In genomic region chr2:147275943-147276342, GRCh38 we compare ENCODE assay signal across 15 cellular contexts.
DNase-seq lines count a peak whose midpoint lies in the region; ATAC-seq and TF ChIP-seq lines count a peak whose summit lies in the region.
"Had no signal": no experiment of that assay in that cellular context is flagged by ENCODE, and none has a peak within 500 bp of the region (broad histone marks: within the 10 kb centered on the region; RNA-seq: fewer than 3 reads in every experiment).

No MANE protein-coding gene starts in this region.

- H3K4me3 ChIP-seq in NT2/D1 (ENCODE audit: insufficient read length, low read depth): no peak overlapping the region
- no peak overlapping the region for H3K4me3 ChIP-seq in gastrocnemius medialis
- H3K4me3 ChIP-seq: BLaER1, body of pancreas, right atrium auricular region had no signal

- ATAC-seq in GM21367 (IDR thresholded peaks at IDR 0.05; ENCODE audit: unreplicated experiment) (no peak), gastrocnemius medialis (no peak)
- ATAC-seq: body of pancreas; SK-N-SH treated with all-trans-retinoic acid at 6 μM for 48 hours; stimulated activated naive CD8-positive, alpha-beta T cell treated with anti-CD3 and anti-CD28 coated beads, Interleukin-15, amount 100 ng/mL, for 72 hours had no signal

- H3K9ac ChIP-seq in NT2/D1 (ENCODE audit: insufficient read length, low read depth): no peak overlapping the region
- H3K9ac ChIP-seq: BLaER1 had no signal

- H3K36me3 ChIP-seq in NT2/D1 (ENCODE audit: insufficient read depth, insufficient read length, low read length) (no peaks in the 10 kb centered on the region), gastrocnemius medialis (no peaks in the 10 kb centered on the region)
- H3K36me3 ChIP-seq: BLaER1, right atrium auricular region had no signal

- no peak for TF ChIP-seq POLR2A in gastrocnemius medialis (IDR thresholded peaks at IDR 0.05)

- H3K9me3 ChIP-seq in NT2/D1 (ENCODE audit: insufficient read depth, low read length) (no peaks in the 10 kb centered on the region), gastrocnemius medialis (no peaks in the 10 kb centered on the region)
- H3K9me3 ChIP-seq: BLaER1, body of pancreas, right atrium auricular region had no signal

- peak; percentile 24 for DNase-seq in ACHN
- no peak for DNase-seq in GM13976 (ENCODE audit: low spot score)
- DNase-seq in NT2/D1 (ENCODE audit: low read depth, low spot score): peak; percentile 6
- DNase-seq in glomerular visceral epithelial cell (ENCODE audit: extremely low spot score): peak; percentile 15
- DNase-seq in gastrocnemius medialis: no peak
- no peak for DNase-seq in GOT3 (lab: John Stamatoyannopoulos, UW)
- DNase-seq in inferior parietal cortex (ENCODE audit: extremely low spot score): no peak
- DNase-seq: activated CD4-positive, CD25-positive, alpha-beta regulatory T cell treated with anti-CD3 and anti-CD28 coated beads, Interleukin-2, amount 50 U/mL, for 72 hours; NCI-H1092 treated with DMSO at 0.1 percent for 48 hours; stimulated activated naive CD8-positive, alpha-beta T cell treated with anti-CD3 and anti-CD28 coated beads, Interleukin-15, amount 100 ng/mL, for 72 hours had no signal

- H3K27me3 ChIP-seq in NT2/D1 (ENCODE audit: insufficient read depth, insufficient read length) (no peaks in the 10 kb centered on the region), gastrocnemius medialis (no peaks in the 10 kb centered on the region)
- H3K27me3 ChIP-seq: BLaER1, body of pancreas, right atrium auricular region had no signal

- TF ChIP-seq CTCF in GM13976 (IDR thresholded peaks at IDR 0.05; ENCODE audit: borderline replicate concordance, control extremely low read depth, extremely low read depth, insufficient read depth, missing control alignments) (peak; percentile 10), gastrocnemius medialis (IDR thresholded peaks at IDR 0.05 in 4 of 5, conservative IDR thresholded peaks at IDR 0.05 in 1 of 5) (no peak)

- intact Hi-C loops in gastrocnemius medialis (cut with DNase I; ENCODE audit: low total_unique reads): no loop called here

- H3K4me1 ChIP-seq in NT2/D1 (ENCODE audit: insufficient read depth, insufficient read length) (no peaks in the 10 kb centered on the region), gastrocnemius medialis (no peaks in the 10 kb centered on the region)
- H3K4me1 ChIP-seq: BLaER1, body of pancreas, right atrium auricular region had no signal

- in situ Hi-C loops in ACHN (cut with HindIII; ENCODE audit: low pct_ligation_motif_present, low pct_unique_long_range_greater_than_20kb, low sequenced_read_pairs) (no loop called here), GM13976 (cut with MboI; ENCODE audit: low sequenced_read_pairs, unreplicated experiment) (no loop called here), gastrocnemius medialis (cut with MboI; ENCODE audit: low sequenced_read_pairs in 4 of 4) (no loop called here)

- no peak overlapping the region for H3K27ac ChIP-seq in gastrocnemius medialis
- H3K27ac ChIP-seq: BLaER1, body of pancreas, right atrium auricular region had no signal

Comparison
In these comparisons a context has a peak if more than half of its experiments do, and no peak if none do; other contexts are left out.
1. DNase-seq: peak in ACHN (single experiment), NT2/D1 (single experiment) and glomerular visceral epithelial cell (single experiment); none in GM13976 (single experiment), gastrocnemius medialis (0 of 2), GOT3 (single experiment) and inferior parietal cortex (single experiment).